In genomic region chr21:29248124-29248523, GRCh38 we compare ENCODE assay signal across 1 cellular context.
TF ChIP-seq lines count a peak whose summit lies in the region.

No MANE protein-coding gene starts in this region.

TF ChIP-seq in IMR-90, 13 proteins besides CTCF, POLR2A, EP300 and RAD21:
- TF ChIP-seq SMC3 (IDR thresholded peaks at IDR 0.05; ENCODE audit: low read depth, low read length) (no peak), NFE2L2 (IDR thresholded peaks at IDR 0.05; ENCODE audit: low read depth, low read length) (no peak), FOS (IDR thresholded peaks at IDR 0.05; ENCODE audit: low read depth, low read length) (no peak), BHLHE40 (IDR thresholded peaks at IDR 0.05; ENCODE audit: low read depth, low read length) (no peak), CEBPB (IDR thresholded peaks at IDR 0.05; ENCODE audit: low read depth, low read length) (no peak), RCOR1 (IDR thresholded peaks at IDR 0.05; ENCODE audit: insufficient replicate concordance, low read length) (no peak), MAZ (IDR thresholded peaks at IDR 0.05; ENCODE audit: borderline replicate concordance, low read depth, low read length) (no peak), MXI1 (IDR thresholded peaks at IDR 0.05; ENCODE audit: borderline replicate concordance, low read depth, low read length) (no peak), MAFK (IDR thresholded peaks at IDR 0.05; ENCODE audit: low read depth, low read length) (no peak), CHD1 (IDR thresholded peaks at IDR 0.05; ENCODE audit: low read depth, low read length) (no peak), RFX5 (IDR thresholded peaks at IDR 0.05; ENCODE audit: low read depth, low read length) (no peak)
- TF ChIP-seq, protein P1, sequence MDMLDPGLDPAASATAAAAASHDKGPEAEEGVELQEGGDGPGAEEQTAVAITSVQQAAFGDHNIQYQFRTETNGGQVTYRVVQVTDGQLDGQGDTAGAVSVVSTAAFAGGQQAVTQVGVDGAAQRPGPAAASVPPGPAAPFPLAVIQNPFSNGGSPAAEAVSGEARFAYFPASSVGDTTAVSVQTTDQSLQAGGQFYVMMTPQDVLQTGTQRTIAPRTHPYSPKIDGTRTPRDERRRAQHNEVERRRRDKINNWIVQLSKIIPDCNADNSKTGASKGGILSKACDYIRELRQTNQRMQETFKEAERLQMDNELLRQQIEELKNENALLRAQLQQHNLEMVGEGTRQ (IDR thresholded peaks at IDR 0.05; ENCODE audit: low read depth, low read length): no peak
- TF ChIP-seq, protein P2, sequence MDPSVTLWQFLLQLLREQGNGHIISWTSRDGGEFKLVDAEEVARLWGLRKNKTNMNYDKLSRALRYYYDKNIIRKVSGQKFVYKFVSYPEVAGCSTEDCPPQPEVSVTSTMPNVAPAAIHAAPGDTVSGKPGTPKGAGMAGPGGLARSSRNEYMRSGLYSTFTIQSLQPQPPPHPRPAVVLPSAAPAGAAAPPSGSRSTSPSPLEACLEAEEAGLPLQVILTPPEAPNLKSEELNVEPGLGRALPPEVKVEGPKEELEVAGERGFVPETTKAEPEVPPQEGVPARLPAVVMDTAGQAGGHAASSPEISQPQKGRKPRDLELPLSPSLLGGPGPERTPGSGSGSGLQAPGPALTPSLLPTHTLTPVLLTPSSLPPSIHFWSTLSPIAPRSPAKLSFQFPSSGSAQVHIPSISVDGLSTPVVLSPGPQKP (IDR thresholded peaks at IDR 0.05; ENCODE audit: borderline replicate concordance, low read depth, low read length): no peak
